In genomic region chr18:12883684-12884520, GRCh38 we compare ENCODE assay signal across 8 cellular contexts. TPM values are rescaled to one million over a fixed set of nuclear protein-coding genes. Genes with fewer than 3 reads are reported as not detected.
DNase-seq lines count a peak whose midpoint lies in the region; ATAC-seq and TF ChIP-seq lines count a peak whose summit lies in the region.

TSS of gene PTPN2 (minus strand) at chr18:12884237. CDS start at chr18:12884141, 96 bp downstream.

- peak within 1 kb of the TSS; percentile 97 to 99 (median 98) for H3K27ac Mint-ChIP-seq in CD4-positive, alpha-beta memory T cell
- H3K27ac Mint-ChIP-seq in activated CD4-positive, alpha-beta memory T cell treated with anti-CD3 and anti-CD28 coated beads for 36 hours, result peak within 1 kb of the TSS; percentile 92

- no peak for TF ChIP-seq POLR2A in lower leg skin (IDR thresholded peaks at IDR 0.05)

- H3K4me3 Mint-ChIP-seq in CD4-positive, alpha-beta memory T cell, result peak within 1 kb of the TSS; percentile 94 to 98 (median 96)
- peak within 1 kb of the TSS; percentile 78 for H3K4me3 Mint-ChIP-seq in activated CD4-positive, alpha-beta memory T cell treated with anti-CD3 and anti-CD28 coated beads for 36 hours

- 0% methylated on average over 72 to 85 of the region's 111 CpGs for WGBS in lower leg skin, 2 donors

- no peaks in the 10 kb centered on the region for H3K27me3 Mint-ChIP-seq in CD4-positive, alpha-beta memory T cell
- H3K27me3 Mint-ChIP-seq in activated CD4-positive, alpha-beta memory T cell treated with anti-CD3 and anti-CD28 coated beads for 36 hours, result no peaks in the 10 kb centered on the region

- H3K4me1 ChIP-seq in CD4-positive, alpha-beta memory T cell (ENCODE audit: insufficient read depth, low read length), result peaks cover 58% of the 10 kb centered on the region

- DNase-seq in CD4-positive, alpha-beta memory T cell, result peak; percentile 94 to 96 (median 95)
- DNase-seq in HK-2 (ENCODE audit: unreplicated experiment) (peak; percentile 79), NCI-H82 treated with DMSO at 0.1 percent for 48 hours (lab: John Stamatoyannopoulos, UW; ENCODE audit: unreplicated experiment) (peak; percentile 74), dermis microvascular lymphatic vessel endothelial cell (ENCODE audit: low read depth in 2 of 2) (peak; percentile 89 to 96), lower leg skin (ENCODE audit: low spot score in 2 of 2) (peak; percentile 91 to 97)
- peak; percentile 94 for DNase-seq in activated CD4-positive, alpha-beta memory T cell treated with anti-CD3 and anti-CD28 coated beads for 36 hours
- peak; percentile 85 to 92 for DNase-seq in stimulated activated CD4-positive, alpha-beta T cell treated with anti-CD3 and anti-CD28 coated beads, Interleukin-4, amount 100 ng/mL, for 4 hours

- no peak for TF ChIP-seq CTCF in lower leg skin (IDR thresholded peaks at IDR 0.05)

- CTCF ChIA-PET in CD4-positive, alpha-beta memory T cell (lab: Charles Lee; ENCODE audit: partially characterized antibody), result interaction anchor here (0.7 to 4.0 kb wide), 11 partner anchors 10 to 493 kb away, joined by 3 to 39 read pairs (median 3); partner anchors contain the start of gene PSMG2
- CTCF ChIA-PET in activated CD4-positive, alpha-beta memory T cell treated with anti-CD3 and anti-CD28 coated beads for 36 hours (lab: Charles Lee), result interaction anchor here (0.7 to 6.0 kb wide), 6 partner anchors 9 to 157 kb away, joined by 3 to 36 read pairs (median 4); no protein-coding TSS in a partner anchor

- intact Hi-C loops in CD4-positive, alpha-beta memory T cell (cut with micrococcal nuclease), result loop anchor here (1.0 to 5.0 kb wide), 8 partner anchors 45 to 977 kb away; partner anchors contain the start of genes AFG3L2, CEP192, CEP76 and FAM210A
- intact Hi-C loops in activated CD4-positive, alpha-beta memory T cell treated with anti-CD3 and anti-CD28 coated beads for 36 hours (cut with micrococcal nuclease), result loop anchor here (1.0 to 2.0 kb wide), 5 partner anchors 27 to 182 kb away; partner anchors contain the start of genes CEP192 and CEP76
- intact Hi-C loops in lower leg skin (cut with DNase I; ENCODE audit: low total_unique reads), result no loop called here

- H3K36me3 Mint-ChIP-seq in CD4-positive, alpha-beta memory T cell, result peaks cover 0 to 7% of the 10 kb centered on the region in 2 donors
- H3K36me3 Mint-ChIP-seq in activated CD4-positive, alpha-beta memory T cell treated with anti-CD3 and anti-CD28 coated beads for 36 hours, result peaks cover 1% of the 10 kb centered on the region

- peak; percentile 69 for ATAC-seq in GM19455 (IDR thresholded peaks at IDR 0.05; ENCODE audit: unreplicated experiment)

- no peaks in the 10 kb centered on the region for H3K27me3 ChIP-seq in CD4-positive, alpha-beta memory T cell (ENCODE audit: insufficient read depth, low read length)

- H3K9me3 ChIP-seq in CD4-positive, alpha-beta memory T cell (ENCODE audit: control insufficient read depth in 1 of 2, low read length in 2 of 2), result no peaks in the 10 kb centered on the region

- no peaks in the 10 kb centered on the region for H3K36me3 ChIP-seq in CD4-positive, alpha-beta memory T cell (ENCODE audit: insufficient read depth, low read length)

- H3K9me3 Mint-ChIP-seq in CD4-positive, alpha-beta memory T cell, result peaks cover 0 to 4% (median 0%) of the 10 kb centered on the region in 8 donors
- no peaks in the 10 kb centered on the region for H3K9me3 Mint-ChIP-seq in activated CD4-positive, alpha-beta memory T cell treated with anti-CD3 and anti-CD28 coated beads for 36 hours

- H3K4me3 ChIP-seq in CD4-positive, alpha-beta memory T cell (ENCODE audit: low read length in 2 of 2), result peak within 1 kb of the TSS; percentile 54 to 81
- H3K4me3 ChIP-seq in lower leg skin (ENCODE audit: low read depth, poor library complexity, severe bottlenecking), result peak within 1 kb of the TSS; percentile 79

- H3K4me1 Mint-ChIP-seq in CD4-positive, alpha-beta memory T cell, result peaks cover 49 to 62% (median 54%) of the 10 kb centered on the region in 4 donors
- H3K4me1 Mint-ChIP-seq in activated CD4-positive, alpha-beta memory T cell treated with anti-CD3 and anti-CD28 coated beads for 36 hours (ENCODE audit: low read depth), result peaks cover 56% of the 10 kb centered on the region

- POLR2A ChIA-PET in CD4-positive, alpha-beta memory T cell (lab: Charles Lee; ENCODE audit: partially characterized antibody), result interaction anchor here (0.6 to 3.0 kb wide), 31 partner anchors 9 to 1034 kb away, joined by 3 to 36 read pairs (median 5); partner anchors contain the start of genes AFG3L2, CEP192, CEP76 and FAM210A
- POLR2A ChIA-PET in activated CD4-positive, alpha-beta memory T cell treated with anti-CD3 and anti-CD28 coated beads for 36 hours (lab: Charles Lee), result interaction anchor here (0.6 to 3.0 kb wide), 27 partner anchors 9 to 507 kb away, joined by 3 to 21 read pairs (median 4); partner anchors contain the start of genes AFG3L2, CEP76, PSMG2 and SEH1L

- H3K27ac ChIP-seq in CD4-positive, alpha-beta memory T cell (ENCODE audit: low read depth, low read length), result peak within 1 kb of the TSS; percentile 100

RNA-seq across cellular contexts. Expression of gene PTPN2, which starts in this region (rescaled TPM):
- 10 to 100 TPM; 65.5 to 69.2 TPM for total RNA-seq in CD4-positive, alpha-beta memory T cell
- polyA plus RNA-seq in CD4-positive, alpha-beta memory T cell, result 10 to 100 TPM; 80.0 to 98.2 TPM
- 10 to 100 TPM; 68.8 to 73.3 TPM for total RNA-seq in activated CD4-positive, alpha-beta memory T cell treated with anti-CD3 and anti-CD28 coated beads for 36 hours
- total RNA-seq in dermis microvascular lymphatic vessel endothelial cell, result 13.5 and 15.6 TPM in 2 replicates
- total RNA-seq in lower leg skin, result 10 to 100 TPM; 26.0 to 53.2 (median 40.4) TPM

Comparison
In these comparisons a context has a peak if more than half of its experiments do, and no peak if none do; other contexts are left out.
1. Peak in every context shown above with its lines: DNase-seq, ATAC-seq, H3K4me3 ChIP-seq and H3K27ac ChIP-seq.